Comparison of ENCODE assay signal across 1 cellular context in genomic region chr1:223860051-223860559, GRCh38.
TF ChIP-seq lines count a peak whose summit lies in the region.

No MANE protein-coding gene starts in this region.

TF ChIP-seq in GM23338, 12 proteins besides CTCF, POLR2A, EP300 and RAD21 (continued from another document):
- no peak for TF ChIP-seq REST (IDR thresholded peaks at IDR 0.05; ENCODE audit: unreplicated experiment)
- no peak for TF ChIP-seq ZNF331 (CRISPR knock-in tag; IDR thresholded peaks at IDR 0.05; ENCODE audit: low read depth)
- TF ChIP-seq ZNF114 (CRISPR knock-in tag; IDR thresholded peaks at IDR 0.05), result no peak
- TF ChIP-seq EZH2 (IDR thresholded peaks at IDR 0.05; ENCODE audit: low read depth, unreplicated experiment), result no peak
- TF ChIP-seq JUNB (IDR thresholded peaks at IDR 0.05; ENCODE audit: unreplicated experiment), result no peak
- TF ChIP-seq NANOG (IDR thresholded peaks at IDR 0.05; ENCODE audit: borderline replicate concordance), result no peak
- TF ChIP-seq EZH2phosphoT487 (IDR thresholded peaks at IDR 0.05; ENCODE audit: unreplicated experiment), result no peak
- TF ChIP-seq CREB1 (CRISPR knock-in tag; IDR thresholded peaks at IDR 0.05; ENCODE audit: low read depth), result no peak
- no peak for TF ChIP-seq STAT1 (IDR thresholded peaks at IDR 0.05; ENCODE audit: unreplicated experiment)
- TF ChIP-seq ZNF462 (CRISPR knock-in tag; IDR thresholded peaks at IDR 0.05), result no peak
